ENCODE assay signal across 1 cellular context in the genomic region with DNA sequence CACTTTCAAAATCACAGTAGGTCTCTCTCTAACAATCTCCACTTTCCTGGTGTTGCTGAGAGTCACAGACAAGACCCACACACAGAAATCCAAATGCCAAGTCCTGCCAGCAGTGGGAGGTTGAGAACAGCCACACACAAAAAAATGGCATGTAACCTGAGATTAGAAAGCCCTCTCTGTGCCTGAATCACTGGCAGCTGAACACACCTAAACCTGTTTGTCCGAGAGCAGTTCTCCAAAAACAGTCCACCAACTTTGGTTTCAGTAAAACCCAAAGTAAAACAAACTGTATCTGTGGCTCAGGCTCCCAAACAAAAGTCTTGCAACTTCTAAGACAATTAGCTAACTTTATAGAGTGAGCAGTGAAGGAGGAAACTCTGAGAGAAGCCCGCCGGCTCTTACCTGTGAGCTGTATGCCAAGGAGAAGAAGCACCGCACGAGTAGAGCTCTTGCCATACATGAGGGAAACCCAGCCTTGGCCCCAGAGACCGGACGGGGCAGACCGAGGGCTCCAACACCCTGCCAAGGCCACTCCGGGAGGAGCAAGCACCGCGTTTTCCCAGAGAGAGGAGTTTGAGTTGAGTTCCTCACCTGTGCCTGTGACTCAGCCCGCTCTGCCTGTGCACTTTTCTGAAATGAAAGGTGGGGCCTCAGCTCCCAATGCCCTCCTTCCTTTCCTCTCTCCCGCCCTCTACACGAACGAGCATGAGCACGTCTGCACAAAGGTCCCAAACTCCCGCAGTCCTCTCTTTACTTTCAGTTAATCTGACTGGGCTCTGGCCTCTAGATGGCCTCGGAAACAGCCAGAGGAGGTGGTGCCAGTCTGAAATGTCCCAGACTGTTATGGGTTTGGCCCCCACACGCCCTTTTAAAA.
TF ChIP-seq lines count a peak whose summit lies in the region.

A gene (minus strand): TSS at position 604 of the 874 bp plus-strand sequence. CDS start 144 bp downstream, at position 460.

TF ChIP-seq in HepG2, 621 proteins besides CTCF, POLR2A, EP300 and RAD21 (continued from another document and continues in another):
- TF ChIP-seq, protein P1, sequence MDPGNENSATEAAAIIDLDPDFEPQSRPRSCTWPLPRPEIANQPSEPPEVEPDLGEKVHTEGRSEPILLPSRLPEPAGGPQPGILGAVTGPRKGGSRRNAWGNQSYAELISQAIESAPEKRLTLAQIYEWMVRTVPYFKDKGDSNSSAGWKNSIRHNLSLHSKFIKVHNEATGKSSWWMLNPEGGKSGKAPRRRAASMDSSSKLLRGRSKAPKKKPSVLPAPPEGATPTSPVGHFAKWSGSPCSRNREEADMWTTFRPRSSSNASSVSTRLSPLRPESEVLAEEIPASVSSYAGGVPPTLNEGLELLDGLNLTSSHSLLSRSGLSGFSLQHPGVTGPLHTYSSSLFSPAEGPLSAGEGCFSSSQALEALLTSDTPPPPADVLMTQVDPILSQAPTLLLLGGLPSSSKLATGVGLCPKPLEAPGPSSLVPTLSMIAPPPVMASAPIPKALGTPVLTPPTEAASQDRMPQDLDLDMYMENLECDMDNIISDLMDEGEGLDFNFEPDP (CRISPR knock-in tag; conservative IDR thresholded peaks at IDR 0.05): 0 out of 2 replicates have a peak, but pooled peaks have one; percentile 71
- TF ChIP-seq, protein P2, sequence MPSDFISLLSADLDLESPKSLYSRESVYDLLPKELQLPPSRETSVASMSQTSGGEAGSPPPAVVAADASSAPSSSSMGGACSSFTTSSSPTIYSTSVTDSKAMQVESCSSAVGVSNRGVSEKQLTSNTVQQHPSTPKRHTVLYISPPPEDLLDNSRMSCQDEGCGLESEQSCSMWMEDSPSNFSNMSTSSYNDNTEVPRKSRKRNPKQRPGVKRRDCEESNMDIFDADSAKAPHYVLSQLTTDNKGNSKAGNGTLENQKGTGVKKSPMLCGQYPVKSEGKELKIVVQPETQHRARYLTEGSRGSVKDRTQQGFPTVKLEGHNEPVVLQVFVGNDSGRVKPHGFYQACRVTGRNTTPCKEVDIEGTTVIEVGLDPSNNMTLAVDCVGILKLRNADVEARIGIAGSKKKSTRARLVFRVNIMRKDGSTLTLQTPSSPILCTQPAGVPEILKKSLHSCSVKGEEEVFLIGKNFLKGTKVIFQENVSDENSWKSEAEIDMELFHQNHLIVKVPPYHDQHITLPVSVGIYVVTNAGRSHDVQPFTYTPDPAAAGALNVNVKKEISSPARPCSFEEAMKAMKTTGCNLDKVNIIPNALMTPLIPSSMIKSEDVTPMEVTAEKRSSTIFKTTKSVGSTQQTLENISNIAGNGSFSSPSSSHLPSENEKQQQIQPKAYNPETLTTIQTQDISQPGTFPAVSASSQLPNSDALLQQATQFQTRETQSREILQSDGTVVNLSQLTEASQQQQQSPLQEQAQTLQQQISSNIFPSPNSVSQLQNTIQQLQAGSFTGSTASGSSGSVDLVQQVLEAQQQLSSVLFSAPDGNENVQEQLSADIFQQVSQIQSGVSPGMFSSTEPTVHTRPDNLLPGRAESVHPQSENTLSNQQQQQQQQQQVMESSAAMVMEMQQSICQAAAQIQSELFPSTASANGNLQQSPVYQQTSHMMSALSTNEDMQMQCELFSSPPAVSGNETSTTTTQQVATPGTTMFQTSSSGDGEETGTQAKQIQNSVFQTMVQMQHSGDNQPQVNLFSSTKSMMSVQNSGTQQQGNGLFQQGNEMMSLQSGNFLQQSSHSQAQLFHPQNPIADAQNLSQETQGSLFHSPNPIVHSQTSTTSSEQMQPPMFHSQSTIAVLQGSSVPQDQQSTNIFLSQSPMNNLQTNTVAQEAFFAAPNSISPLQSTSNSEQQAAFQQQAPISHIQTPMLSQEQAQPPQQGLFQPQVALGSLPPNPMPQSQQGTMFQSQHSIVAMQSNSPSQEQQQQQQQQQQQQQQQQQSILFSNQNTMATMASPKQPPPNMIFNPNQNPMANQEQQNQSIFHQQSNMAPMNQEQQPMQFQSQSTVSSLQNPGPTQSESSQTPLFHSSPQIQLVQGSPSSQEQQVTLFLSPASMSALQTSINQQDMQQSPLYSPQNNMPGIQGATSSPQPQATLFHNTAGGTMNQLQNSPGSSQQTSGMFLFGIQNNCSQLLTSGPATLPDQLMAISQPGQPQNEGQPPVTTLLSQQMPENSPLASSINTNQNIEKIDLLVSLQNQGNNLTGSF (CRISPR knock-in tag; IDR thresholded peaks at IDR 0.05): no peak
- TF ChIP-seq POLR2G (IDR thresholded peaks at IDR 0.05; ENCODE audit: low read depth, low read length) (peak; percentile 67), ADNP (CRISPR knock-in tag; IDR thresholded peaks at IDR 0.05) (no peak), CCAR2 (optimal IDR thresholded peaks at IDR 0.05; ENCODE audit: low read depth, low read length) (no peak), TBL1XR1 (IDR thresholded peaks at IDR 0.05; ENCODE audit: borderline replicate concordance, low read length, partially characterized antibody) (no peak), ZNF569 (CRISPR knock-in tag; IDR thresholded peaks at IDR 0.05; ENCODE audit: borderline replicate concordance) (no peak), MYC (CRISPR knock-in tag; IDR thresholded peaks at IDR 0.05; ENCODE audit: borderline replicate concordance) (no peak; the same call in 1 of the 2 replicates), NFE2L2 (IDR thresholded peaks at IDR 0.05; ENCODE audit: low read length) (no peak), ZBTB38 (CRISPR knock-in tag; IDR thresholded peaks at IDR 0.05) (peak; percentile 68), DMAP1 (CRISPR knock-in tag; IDR thresholded peaks at IDR 0.05) (peak; percentile 45; the same call in 1 of the 2 replicates), RFX5 (IDR thresholded peaks at IDR 0.05; ENCODE audit: low read depth, low read length) (no peak), SALL2 (CRISPR knock-in tag; IDR thresholded peaks at IDR 0.05) (no peak), KLF16 (CRISPR knock-in tag; IDR thresholded peaks at IDR 0.05) (no peak), NAIF1 (CRISPR knock-in tag; IDR thresholded peaks at IDR 0.05; ENCODE audit: borderline replicate concordance) (0 out of 2 replicates have a peak, but pooled peaks have one; percentile 64), NR2F6 (IDR thresholded peaks at IDR 0.05) (no peak), NR2F6 (CRISPR knock-in tag; IDR thresholded peaks at IDR 0.05) (no peak), ZFP36L2 (CRISPR knock-in tag; IDR thresholded peaks at IDR 0.05) (no peak), SETDB1 (CRISPR knock-in tag; IDR thresholded peaks at IDR 0.05; ENCODE audit: borderline replicate concordance) (no peak), RXRB (CRISPR knock-in tag; IDR thresholded peaks at IDR 0.05; ENCODE audit: borderline replicate concordance) (no peak), ZNF572 (CRISPR knock-in tag; IDR thresholded peaks at IDR 0.05) (no peak), ZSCAN25 (CRISPR knock-in tag; IDR thresholded peaks at IDR 0.05) (no peak), BRD4 (CRISPR knock-in tag; IDR thresholded peaks at IDR 0.05) (no peak), MBD4 (IDR thresholded peaks at IDR 0.05; ENCODE audit: borderline replicate concordance, low read length) (no peak), ZNF235 (CRISPR knock-in tag; IDR thresholded peaks at IDR 0.05; ENCODE audit: borderline replicate concordance) (no peak), NR1H2 (CRISPR knock-in tag; IDR thresholded peaks at IDR 0.05; ENCODE audit: borderline replicate concordance, low read depth) (no peak), SOX5 (CRISPR knock-in tag; IDR thresholded peaks at IDR 0.05; ENCODE audit: borderline replicate concordance) (peak; percentile 42; the same call in 1 of the 2 replicates), GATA4 (IDR thresholded peaks at IDR 0.05; ENCODE audit: borderline replicate concordance, low read depth) (no peak; the same call in 1 of the 2 replicates), ZBTB42 (CRISPR knock-in tag; IDR thresholded peaks at IDR 0.05) (peak; percentile 36; the same call in 1 of the 2 replicates), ZNF607 (CRISPR knock-in tag; IDR thresholded peaks at IDR 0.05; ENCODE audit: borderline replicate concordance) (no peak), ZNF83 (CRISPR knock-in tag; IDR thresholded peaks at IDR 0.05; ENCODE audit: borderline replicate concordance) (no peak)
- TF ChIP-seq, protein P3, sequence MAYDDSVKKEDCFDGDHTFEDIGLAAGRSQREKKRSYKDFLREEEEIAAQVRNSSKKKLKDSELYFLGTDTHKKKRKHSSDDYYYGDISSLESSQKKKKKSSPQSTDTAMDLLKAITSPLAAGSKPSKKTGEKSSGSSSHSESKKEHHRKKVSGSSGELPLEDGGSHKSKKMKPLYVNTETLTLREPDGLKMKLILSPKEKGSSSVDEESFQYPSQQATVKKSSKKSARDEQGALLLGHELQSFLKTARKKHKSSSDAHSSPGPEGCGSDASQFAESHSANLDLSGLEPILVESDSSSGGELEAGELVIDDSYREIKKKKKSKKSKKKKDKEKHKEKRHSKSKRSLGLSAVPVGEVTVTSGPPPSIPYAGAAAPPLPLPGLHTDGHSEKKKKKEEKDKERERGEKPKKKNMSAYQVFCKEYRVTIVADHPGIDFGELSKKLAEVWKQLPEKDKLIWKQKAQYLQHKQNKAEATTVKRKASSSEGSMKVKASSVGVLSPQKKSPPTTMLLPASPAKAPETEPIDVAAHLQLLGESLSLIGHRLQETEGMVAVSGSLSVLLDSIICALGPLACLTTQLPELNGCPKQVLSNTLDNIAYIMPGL (CRISPR knock-in tag; IDR thresholded peaks at IDR 0.05; ENCODE audit: borderline replicate concordance in 1 of 2, low read depth in 1 of 2): peak; percentile 31 to 62; a peak in 2 of 4 replicates
- TF ChIP-seq, protein P4, sequence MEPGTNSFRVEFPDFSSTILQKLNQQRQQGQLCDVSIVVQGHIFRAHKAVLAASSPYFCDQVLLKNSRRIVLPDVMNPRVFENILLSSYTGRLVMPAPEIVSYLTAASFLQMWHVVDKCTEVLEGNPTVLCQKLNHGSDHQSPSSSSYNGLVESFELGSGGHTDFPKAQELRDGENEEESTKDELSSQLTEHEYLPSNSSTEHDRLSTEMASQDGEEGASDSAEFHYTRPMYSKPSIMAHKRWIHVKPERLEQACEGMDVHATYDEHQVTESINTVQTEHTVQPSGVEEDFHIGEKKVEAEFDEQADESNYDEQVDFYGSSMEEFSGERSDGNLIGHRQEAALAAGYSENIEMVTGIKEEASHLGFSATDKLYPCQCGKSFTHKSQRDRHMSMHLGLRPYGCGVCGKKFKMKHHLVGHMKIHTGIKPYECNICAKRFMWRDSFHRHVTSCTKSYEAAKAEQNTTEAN (CRISPR knock-in tag; conservative IDR thresholded peaks at IDR 0.05): no peak; the same call in 1 of the 2 replicates
- TF ChIP-seq, protein P5, sequence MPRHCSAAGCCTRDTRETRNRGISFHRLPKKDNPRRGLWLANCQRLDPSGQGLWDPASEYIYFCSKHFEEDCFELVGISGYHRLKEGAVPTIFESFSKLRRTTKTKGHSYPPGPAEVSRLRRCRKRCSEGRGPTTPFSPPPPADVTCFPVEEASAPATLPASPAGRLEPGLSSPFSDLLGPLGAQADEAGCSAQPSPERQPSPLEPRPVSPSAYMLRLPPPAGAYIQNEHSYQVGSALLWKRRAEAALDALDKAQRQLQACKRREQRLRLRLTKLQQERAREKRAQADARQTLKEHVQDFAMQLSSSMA (CRISPR knock-in tag; IDR thresholded peaks at IDR 0.05): no peak
- TF ChIP-seq, protein P6, sequence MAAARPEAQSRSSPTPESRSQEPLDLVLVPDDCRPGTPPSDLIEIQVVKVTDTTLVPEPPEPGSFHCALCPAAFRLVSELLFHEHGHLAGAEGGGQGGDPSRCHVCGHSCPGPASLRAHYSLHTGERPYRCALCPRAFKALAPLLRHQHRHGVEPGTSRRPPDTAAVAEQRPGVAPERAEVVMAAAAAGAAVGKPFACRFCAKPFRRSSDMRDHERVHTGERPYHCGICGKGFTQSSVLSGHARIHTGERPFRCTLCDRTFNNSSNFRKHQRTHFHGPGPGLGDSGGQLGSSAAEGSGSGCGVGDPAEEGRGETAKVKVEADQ (CRISPR knock-in tag; IDR thresholded peaks at IDR 0.05; ENCODE audit: borderline replicate concordance): no peak
- TF ChIP-seq, protein P7, sequence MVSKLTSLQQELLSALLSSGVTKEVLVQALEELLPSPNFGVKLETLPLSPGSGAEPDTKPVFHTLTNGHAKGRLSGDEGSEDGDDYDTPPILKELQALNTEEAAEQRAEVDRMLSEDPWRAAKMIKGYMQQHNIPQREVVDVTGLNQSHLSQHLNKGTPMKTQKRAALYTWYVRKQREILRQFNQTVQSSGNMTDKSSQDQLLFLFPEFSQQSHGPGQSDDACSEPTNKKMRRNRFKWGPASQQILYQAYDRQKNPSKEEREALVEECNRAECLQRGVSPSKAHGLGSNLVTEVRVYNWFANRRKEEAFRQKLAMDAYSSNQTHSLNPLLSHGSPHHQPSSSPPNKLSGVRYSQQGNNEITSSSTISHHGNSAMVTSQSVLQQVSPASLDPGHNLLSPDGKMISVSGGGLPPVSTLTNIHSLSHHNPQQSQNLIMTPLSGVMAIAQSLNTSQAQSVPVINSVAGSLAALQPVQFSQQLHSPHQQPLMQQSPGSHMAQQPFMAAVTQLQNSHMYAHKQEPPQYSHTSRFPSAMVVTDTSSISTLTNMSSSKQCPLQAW (CRISPR knock-in tag; IDR thresholded peaks at IDR 0.05): peak; percentile 56; the same call in 1 of the 2 replicates
- TF ChIP-seq, protein P8, sequence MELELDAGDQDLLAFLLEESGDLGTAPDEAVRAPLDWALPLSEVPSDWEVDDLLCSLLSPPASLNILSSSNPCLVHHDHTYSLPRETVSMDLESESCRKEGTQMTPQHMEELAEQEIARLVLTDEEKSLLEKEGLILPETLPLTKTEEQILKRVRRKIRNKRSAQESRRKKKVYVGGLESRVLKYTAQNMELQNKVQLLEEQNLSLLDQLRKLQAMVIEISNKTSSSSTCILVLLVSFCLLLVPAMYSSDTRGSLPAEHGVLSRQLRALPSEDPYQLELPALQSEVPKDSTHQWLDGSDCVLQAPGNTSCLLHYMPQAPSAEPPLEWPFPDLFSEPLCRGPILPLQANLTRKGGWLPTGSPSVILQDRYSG (CRISPR knock-in tag; IDR thresholded peaks at IDR 0.05): no peak
